Comparison of ENCODE assay signal across 18 cellular contexts in the genomic region with DNA sequence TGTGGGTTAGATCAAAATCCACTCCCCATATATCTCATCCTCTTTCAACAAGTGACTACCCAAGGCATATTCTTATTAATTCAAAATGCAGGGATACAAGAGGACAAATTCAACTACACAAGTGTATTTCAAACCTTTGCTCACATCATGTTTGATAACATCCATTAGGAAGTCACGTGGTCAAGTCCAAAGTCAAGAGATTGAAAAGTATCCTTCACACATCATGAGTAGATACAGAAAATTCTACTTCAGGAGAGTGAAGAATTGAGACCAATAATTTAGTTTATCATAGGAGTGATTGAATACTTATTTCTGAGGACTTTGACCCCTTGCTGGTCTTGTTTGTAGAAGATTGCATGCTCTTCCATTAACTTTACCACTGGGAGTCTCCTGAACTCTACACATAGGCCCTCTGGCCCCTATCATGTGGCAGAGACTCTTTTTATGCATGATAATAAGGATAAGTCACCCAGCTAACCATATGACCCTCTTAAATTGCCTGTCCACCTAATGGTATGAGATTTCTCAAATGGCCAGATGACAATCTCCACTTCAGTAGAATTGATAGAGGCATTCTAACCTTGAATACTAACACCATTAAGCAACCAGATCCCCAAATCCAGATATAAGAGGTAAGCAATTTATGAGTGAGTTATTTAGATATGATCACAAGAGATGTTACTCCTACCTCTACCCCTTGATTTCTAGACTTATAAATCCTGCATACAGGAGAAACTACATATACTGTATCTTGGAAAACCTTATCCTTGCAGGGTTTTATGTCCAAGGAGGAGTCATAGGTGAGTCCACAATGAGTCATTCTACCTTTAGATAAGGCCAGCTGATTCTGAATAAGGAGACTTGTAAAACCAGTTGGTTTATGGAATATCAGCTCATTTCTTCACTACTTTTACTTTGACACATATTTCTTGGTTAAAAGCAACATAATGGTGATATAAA. TPM values are rescaled to one million over a fixed set of nuclear protein-coding genes. Genes with fewer than 3 reads are reported as not detected.
A peak's percentile ranks its signal among the peaks of the same experiment; 100 is the strongest.
DNase-seq lines count a peak whose midpoint lies in the region; ATAC-seq and TF ChIP-seq lines count a peak whose summit lies in the region.
"Had no signal": no experiment of that assay in that cellular context is flagged by ENCODE, and none has a peak within 500 bp of the region (broad histone marks: within the 10 kb centered on the region; RNA-seq: fewer than 3 reads in every experiment).

No MANE protein-coding gene starts in this region.

- H3K9me2 ChIP-seq in HCT116 (ENCODE audit: insufficient read depth) (no peaks in the 10 kb centered on the region; the same call in 1 of the 2 replicates), PC-3 (replicated peaks; ENCODE audit: low read length) (no peaks in the 10 kb centered on the region)

- RAD21 ChIA-PET in HCT116 (lab: Charles Lee; ENCODE audit: low non-redundant PET in 1 of 2, low total read pairs in 2 of 2, uncharacterized antibody in 2 of 2, unreplicated experiment in 2 of 2), result no interaction called here

- H3K79me2 ChIP-seq in HCT116 (ENCODE audit: insufficient read depth, low read length) (no peaks in the 10 kb centered on the region), PC-3 (ENCODE audit: low read length) (no peaks in the 10 kb centered on the region)

- H2AFZ ChIP-seq in HCT116 (ENCODE audit: low read depth, low read length, poor library complexity, severe bottlenecking) (no peak overlapping the region), PC-3 (ENCODE audit: low read length) (no peak overlapping the region)

- TF ChIP-seq POLR2A in HCT116 (IDR thresholded peaks at IDR 0.05; ENCODE audit: borderline replicate concordance, extremely low read depth, insufficient read depth, insufficient read length), result no peak

- BruUV-seq in HCT116 (replicated peaks; lab: Mats Ljungman, UMichigan) (no TSS peak), PC-3 (replicated peaks; lab: Mats Ljungman, UMichigan) (no TSS peak)

- H3K4me1 ChIP-seq in HCT116 (ENCODE audit: control insufficient read depth in 1 of 2, insufficient read depth in 2 of 2, low read length in 2 of 2) (peaks cover 0 to 16% of the 10 kb centered on the region in 2 experiments; a peak in 2 of 4 replicates), PC-3 (ENCODE audit: insufficient read depth, low read length) (peaks cover 21% of the 10 kb centered on the region), mucosa of rectum (ENCODE audit: control insufficient read depth in 2 of 2, insufficient read depth in 2 of 2, low read length in 2 of 2) (peaks cover 10 to 17% of the 10 kb centered on the region in 2 donors)

- TF ChIP-seq CTCF in HCT116 (IDR thresholded peaks at IDR 0.05 in 2 of 3, conservative IDR thresholded peaks at IDR 0.05 in 1 of 3; ENCODE audit: borderline replicate concordance in 1 of 3, insufficient read depth in 1 of 3, low read depth in 2 of 3, low read length in 2 of 3) (no peak), PC-3 (conservative IDR thresholded peaks at IDR 0.05; ENCODE audit: low read depth, low read length) (no peak), epithelial cell of esophagus (IDR thresholded peaks at IDR 0.05; ENCODE audit: insufficient read depth, low read depth, low read length, missing control alignments) (no peak)

- H4K20me1 ChIP-seq in HCT116 (ENCODE audit: insufficient read depth), result no peaks in the 10 kb centered on the region
- no peaks in the 10 kb centered on the region for H4K20me1 ChIP-seq in PC-3 (ENCODE audit: low read length)

- POLR2A ChIA-PET in HCT116 (lab: Charles Lee), result no interaction called here
- POLR2A ChIA-PET in PC-3 (lab: Charles Lee; ENCODE audit: unreplicated experiment), result no interaction called here

- no peak for TF ChIP-seq RAD21 in HCT116 (IDR thresholded peaks at IDR 0.05; ENCODE audit: low read depth)

- H3K9me3 ChIP-seq in HCT116 (ENCODE audit: control insufficient read depth in 1 of 2, insufficient read depth in 1 of 2, low read depth in 1 of 2, low read length in 2 of 2), result no peaks in the 10 kb centered on the region
- H3K9me3 ChIP-seq in PC-3 (ENCODE audit: low read length), result no peaks in the 10 kb centered on the region
- H3K9me3 ChIP-seq in mucosa of rectum (ENCODE audit: control insufficient read depth in 2 of 2, low read length in 2 of 2), result no peaks in the 10 kb centered on the region

- H3K27ac ChIP-seq in HCT116 (ENCODE audit: low read depth, low read length) (no peak overlapping the region), PC-3 (ENCODE audit: low read length) (peak overlapping the region; percentile 40), mucosa of rectum (ENCODE audit: low read depth in 2 of 2, low read length in 2 of 2) (peak overlapping the region; percentile 60 to 83)

- peak; percentile 27 for DNase-seq in HCT116 (ENCODE audit: low read depth, low spot score)
- DNase-seq in PC-3, result peak; percentile 79
- DNase-seq in epithelial cell of esophagus (ENCODE audit: low read depth), result peak; percentile 80
- no peak for DNase-seq in DMS79 treated with DMSO at 0.1 percent for 48 hours (lab: John Stamatoyannopoulos, UW)
- no peak for DNase-seq in NCI-H69 (lab: John Stamatoyannopoulos, UW)
- DNase-seq: CD4-positive, CD25-positive, alpha-beta regulatory T cell; DND-41; H9; MV-4-11; NCI-H1417; NCI-H2029 treated with DMSO at 0.1 percent for 48 hours; NCI-H2171 treated with DMSO at 0.1 percent for 48 hours; NCI-H510A; SHP77 treated with DMSO at 0.1 percent for 48 hours had no signal

- H3K4me3 ChIP-seq in HCT116 (replicated peaks in 1 of 2; ENCODE audit: low read depth in 1 of 2, low read length in 2 of 2), result no peak overlapping the region
- no peak overlapping the region for H3K4me3 ChIP-seq in PC-3 (ENCODE audit: low read length)
- no peak overlapping the region for H3K4me3 ChIP-seq in epithelial cell of esophagus (ENCODE audit: low read length)
- peak overlapping the region in 1 of 2 donors; percentile 20 for H3K4me3 ChIP-seq in mucosa of rectum (ENCODE audit: low read length in 2 of 2)

- ATAC-seq in HCT116 (peak; percentile 61), PC-3 (peak; percentile 84)
- ATAC-seq in activated CD4-positive, CD25-positive, alpha-beta regulatory T cell treated with anti-CD3 and anti-CD28 coated beads, Interleukin-2, amount 50 U/mL, for 24 hours, result no peak
- ATAC-seq: Panc1 had no signal

- H3K27me3 ChIP-seq in HCT116 (ENCODE audit: insufficient read depth, low read length) (no peaks in the 10 kb centered on the region), PC-3 (ENCODE audit: low read length) (no peaks in the 10 kb centered on the region), mucosa of rectum (ENCODE audit: control insufficient read depth in 2 of 2, insufficient read depth in 2 of 2, low read length in 2 of 2) (no peaks in the 10 kb centered on the region)

- H3K9ac ChIP-seq in HCT116 (ENCODE audit: low read length) (no peak overlapping the region), PC-3 (ENCODE audit: low read length) (no peak overlapping the region), mucosa of rectum (ENCODE audit: low read depth in 1 of 2, low read length in 2 of 2) (no peak overlapping the region)

- CTCF ChIA-PET in HCT116 (lab: Charles Lee), result interaction anchor here (1.2 to 2.3 kb wide), 2 partner anchors 14 to 195 kb away, joined by 4 to 10 read pairs; no protein-coding TSS in a partner anchor
- CTCF ChIA-PET in PC-3 (lab: Charles Lee), result no interaction called here

- intact Hi-C loops in HCT116 (cut with micrococcal nuclease) (no loop called here), PC-3 (cut with micrococcal nuclease) (no loop called here)

- H3K4me2 ChIP-seq in HCT116 (ENCODE audit: low read length) (peak overlapping the region; percentile 55), PC-3 (ENCODE audit: low read length) (peak overlapping the region; percentile 49)

- H3F3A ChIP-seq in PC-3 (ENCODE audit: low read length, unreplicated experiment), result no peaks in the 10 kb centered on the region

- H3K36me3 ChIP-seq in HCT116 (ENCODE audit: control insufficient read depth in 1 of 2, insufficient read depth in 2 of 2, low read length in 2 of 2), result no peaks in the 10 kb centered on the region
- H3K36me3 ChIP-seq in PC-3 (ENCODE audit: low read depth, low read length), result no peaks in the 10 kb centered on the region
- no peaks in the 10 kb centered on the region for H3K36me3 ChIP-seq in mucosa of rectum (ENCODE audit: control insufficient read depth in 2 of 2, insufficient read depth in 2 of 2, low read length in 2 of 2)

TF ChIP-seq in HCT116, 20 proteins besides CTCF, POLR2A, EP300 and RAD21 (continues in another document):
- no peak for TF ChIP-seq EZH2phosphoT487 (IDR thresholded peaks at IDR 0.05; ENCODE audit: borderline replicate concordance)
- TF ChIP-seq SIN3A (IDR thresholded peaks at IDR 0.05; ENCODE audit: low read depth), result no peak
- TF ChIP-seq SRF (IDR thresholded peaks at IDR 0.05; ENCODE audit: low read depth), result peak; percentile 77
- TF ChIP-seq, protein P1, sequence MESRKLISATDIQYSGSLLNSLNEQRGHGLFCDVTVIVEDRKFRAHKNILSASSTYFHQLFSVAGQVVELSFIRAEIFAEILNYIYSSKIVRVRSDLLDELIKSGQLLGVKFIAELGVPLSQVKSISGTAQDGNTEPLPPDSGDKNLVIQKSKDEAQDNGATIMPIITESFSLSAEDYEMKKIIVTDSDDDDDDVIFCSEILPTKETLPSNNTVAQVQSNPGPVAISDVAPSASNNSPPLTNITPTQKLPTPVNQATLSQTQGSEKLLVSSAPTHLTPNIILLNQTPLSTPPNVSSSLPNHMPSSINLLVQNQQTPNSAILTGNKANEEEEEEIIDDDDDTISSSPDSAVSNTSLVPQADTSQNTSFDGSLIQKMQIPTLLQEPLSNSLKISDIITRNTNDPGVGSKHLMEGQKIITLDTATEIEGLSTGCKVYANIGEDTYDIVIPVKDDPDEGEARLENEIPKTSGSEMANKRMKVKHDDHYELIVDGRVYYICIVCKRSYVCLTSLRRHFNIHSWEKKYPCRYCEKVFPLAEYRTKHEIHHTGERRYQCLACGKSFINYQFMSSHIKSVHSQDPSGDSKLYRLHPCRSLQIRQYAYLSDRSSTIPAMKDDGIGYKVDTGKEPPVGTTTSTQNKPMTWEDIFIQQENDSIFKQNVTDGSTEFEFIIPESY (IDR thresholded peaks at IDR 0.05; ENCODE audit: extremely low read depth, insufficient replicate concordance, low read length), result no peak
- TF ChIP-seq TCF7L2 (IDR thresholded peaks at IDR 0.05; ENCODE audit: borderline replicate concordance, extremely low read depth, insufficient read depth, insufficient read length), result no peak
- no peak for TF ChIP-seq ZFX (IDR thresholded peaks at IDR 0.05)
- TF ChIP-seq, protein P2, sequence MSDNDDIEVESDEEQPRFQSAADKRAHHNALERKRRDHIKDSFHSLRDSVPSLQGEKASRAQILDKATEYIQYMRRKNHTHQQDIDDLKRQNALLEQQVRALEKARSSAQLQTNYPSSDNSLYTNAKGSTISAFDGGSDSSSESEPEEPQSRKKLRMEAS (IDR thresholded peaks at IDR 0.05), result no peak
- no peak for TF ChIP-seq POLR2AphosphoS5 (IDR thresholded peaks at IDR 0.05; ENCODE audit: low read depth, low read length)
- TF ChIP-seq CEBPB (IDR thresholded peaks at IDR 0.05; ENCODE audit: low read depth), result peak; percentile 58; the same call in 1 of the 2 replicates
- TF ChIP-seq ELF1 (IDR thresholded peaks at IDR 0.05; ENCODE audit: borderline replicate concordance, low read depth), result no peak
- TF ChIP-seq EGR1 (IDR thresholded peaks at IDR 0.05; ENCODE audit: low read depth), result no peak

RNA-seq across cellular contexts. Expression of a gene that starts 26.6 kb away (rescaled TPM):
- not detected for total RNA-seq in HCT116 (2021; ENCODE audit: unreplicated experiment)
- 0.05 and 0.10 TPM in 2 replicates for polyA plus RNA-seq in HCT116 (2012)
- total RNA-seq in PC-3 (2014; rRNA removed), result not detected in 2 replicates
- total RNA-seq: CD4-positive, CD25-positive, alpha-beta regulatory T cell; H9; HT1080 had no signal

Comparison
In these comparisons a context has a peak if more than half of its experiments do, and no peak if none do; other contexts are left out.
1. ATAC-seq: peak in HCT116 (single experiment) and PC-3 (single experiment); none in activated CD4-positive, CD25-positive, alpha-beta regulatory T cell treated with anti-CD3 and anti-CD28 coated beads, Interleukin-2, amount 50 U/mL, for 24 hours (0 of 2).
2. DNase-seq: peak in HCT116 (single experiment), PC-3 (single experiment) and epithelial cell of esophagus (single experiment); none in DMS79 treated with DMSO at 0.1 percent for 48 hours (single experiment) and NCI-H69 (single experiment).